27 cellular contexts compared by ENCODE assay signal in the genomic region with DNA sequence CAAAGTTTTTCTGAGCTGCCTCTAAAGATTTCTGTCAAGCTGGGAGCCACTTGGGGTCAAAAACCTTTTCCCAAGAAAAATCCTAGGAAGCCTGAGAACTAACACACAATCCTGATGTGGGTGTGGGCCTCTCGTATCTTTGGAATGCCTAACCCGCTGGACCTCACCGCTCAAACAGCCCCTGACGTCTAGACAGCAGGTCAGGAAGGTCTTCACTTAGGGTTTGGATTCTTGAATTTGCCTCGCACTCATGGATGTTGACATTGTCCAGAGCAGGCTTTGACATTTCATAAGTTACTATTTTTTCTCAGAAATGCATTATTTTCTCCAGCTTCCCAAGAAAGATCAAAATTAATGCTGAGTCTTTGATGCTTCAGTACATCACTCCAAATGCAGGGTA. TPM values are rescaled to one million over a fixed set of nuclear protein-coding genes. Genes with fewer than 3 reads are reported as not detected.
DNase-seq lines count a peak whose midpoint lies in the region; TF ChIP-seq lines count a peak whose summit lies in the region.
"Had no signal": no experiment of that assay in that cellular context is flagged by ENCODE, and none has a peak within 500 bp of the region (broad histone marks: within the 10 kb centered on the region; RNA-seq: fewer than 3 reads in every experiment).

No MANE protein-coding gene starts in this region.

- H3K9me3 Mint-ChIP-seq in HFFc6 (no peaks in the 10 kb centered on the region), Calu3 (ENCODE audit: low read depth, unreplicated experiment) (no peaks in the 10 kb centered on the region)
- H3K9me3 Mint-ChIP-seq: activated CD4-positive, alpha-beta T cell treated with anti-CD3 and anti-CD28 coated beads, Interleukin-2, amount 10 ng/mL, durations not matched to agents 7 days and 5 days; CD4-positive, CD25-positive, alpha-beta regulatory T cell; immature natural killer cell; naive B cell; stimulated activated naive B cell treated with anti-CD40 and anti-IgM and Interleukin-4, amounts not matched to agents 10 μg/mL and 1 μg/mL and 100 μg/mL, for 72 hours had no signal

- no peak overlapping the region for H2AFZ ChIP-seq in smooth muscle cell (ENCODE audit: low read depth)

- H3K4me2 ChIP-seq in smooth muscle cell = peak overlapping the region; percentile 52

- H3K79me2 ChIP-seq in smooth muscle cell (ENCODE audit: low read depth) = peaks cover 42% of the 10 kb centered on the region

- no peak overlapping the region for H3K9ac ChIP-seq in smooth muscle cell (ENCODE audit: low read depth)

- BruUV-seq in Calu3 (replicated peaks; lab: Mats Ljungman, UMichigan) = no TSS peak

- H3K4me1 ChIP-seq in smooth muscle cell (ENCODE audit: low read depth) (peaks cover 44% of the 10 kb centered on the region), esophagus squamous epithelium (peaks cover 13 to 30% (median 15%) of the 10 kb centered on the region in 3 donors)
- H3K4me1 ChIP-seq: testis had no signal

- WGBS in smooth muscle cell (ENCODE audit: low lambda C conversion rate) = 9% methylated on average over 5 of the region's 5 CpGs
- 89 to 93% methylated on average over 5 of the region's 5 CpGs for WGBS in esophagus squamous epithelium, 2 donors

- CTCF ChIA-PET in Calu3 (lab: Charles Lee) = no interaction called here

- H3K27ac Mint-ChIP-seq in HFFc6 (peak overlapping the region; percentile 41), Calu3 (ENCODE audit: unreplicated experiment) (no peak overlapping the region)
- H3K27ac Mint-ChIP-seq: activated CD4-positive, alpha-beta T cell treated with anti-CD3 and anti-CD28 coated beads, Interleukin-2, amount 10 ng/mL, durations not matched to agents 7 days and 5 days; immature natural killer cell; stimulated activated naive B cell treated with anti-CD40 and anti-IgM and Interleukin-4, amounts not matched to agents 10 μg/mL and 1 μg/mL and 100 μg/mL, for 72 hours; T-helper 17 cell had no signal

- TF ChIP-seq CTCF in HFFc6 (IDR thresholded peaks at IDR 0.05) (no peak), smooth muscle cell (IDR thresholded peaks at IDR 0.05; ENCODE audit: borderline replicate concordance, insufficient read depth, poor library complexity, severe bottlenecking) (no peak), esophagus squamous epithelium (IDR thresholded peaks at IDR 0.05) (no peak), Calu3 (IDR thresholded peaks at IDR 0.05; ENCODE audit: unreplicated experiment) (no peak)

- TF ChIP-seq POLR2A in esophagus squamous epithelium (IDR thresholded peaks at IDR 0.05) = no peak

- H3K27ac ChIP-seq in smooth muscle cell (ENCODE audit: low read depth) = peak overlapping the region; percentile 75
- H3K27ac ChIP-seq in esophagus squamous epithelium = no peak overlapping the region
- H3K27ac ChIP-seq: adrenal gland, heart left ventricle, testis had no signal

- H4K20me1 ChIP-seq in smooth muscle cell (ENCODE audit: low read depth) = peaks cover 6% of the 10 kb centered on the region

- H3K36me3 Mint-ChIP-seq in HFFc6 (ENCODE audit: low read depth) (no peaks in the 10 kb centered on the region), Calu3 (ENCODE audit: insufficient read depth, unreplicated experiment) (no peaks in the 10 kb centered on the region)
- H3K36me3 Mint-ChIP-seq: CD4-positive, CD25-positive, alpha-beta regulatory T cell; immature natural killer cell; naive B cell had no signal

- H3K4me1 Mint-ChIP-seq in HFFc6 (ENCODE audit: low read depth) (peaks cover 63% of the 10 kb centered on the region), Calu3 (ENCODE audit: low read depth, unreplicated experiment) (peaks cover 12% of the 10 kb centered on the region)

- no peaks in the 10 kb centered on the region for H3K27me3 ChIP-seq in smooth muscle cell (ENCODE audit: low read depth)
- H3K27me3 ChIP-seq in esophagus squamous epithelium = no peaks in the 10 kb centered on the region
- H3K27me3 ChIP-seq: adrenal gland, heart left ventricle, testis had no signal

- H3K27me3 Mint-ChIP-seq in HFFc6 (ENCODE audit: insufficient read depth) (peaks cover 2% of the 10 kb centered on the region), Calu3 (ENCODE audit: unreplicated experiment) (no peaks in the 10 kb centered on the region)
- H3K27me3 Mint-ChIP-seq: activated CD4-positive, alpha-beta T cell treated with anti-CD3 and anti-CD28 coated beads, Interleukin-2, amount 10 ng/mL, durations not matched to agents 7 days and 5 days; CD4-positive, CD25-positive, alpha-beta regulatory T cell; naive B cell; stimulated activated naive B cell treated with anti-CD40 and anti-IgM and Interleukin-4, amounts not matched to agents 10 μg/mL and 1 μg/mL and 100 μg/mL, for 72 hours; T-helper 17 cell had no signal

- H3K36me3 ChIP-seq in smooth muscle cell (ENCODE audit: low read depth) (no peaks in the 10 kb centered on the region), esophagus squamous epithelium (no peaks in the 10 kb centered on the region)
- H3K36me3 ChIP-seq: adrenal gland, heart left ventricle had no signal

- no peak overlapping the region for H3K4me3 ChIP-seq in smooth muscle cell
- no peak overlapping the region for H3K4me3 ChIP-seq in esophagus squamous epithelium
- H3K4me3 ChIP-seq: adrenal gland, heart left ventricle, lung, testis had no signal

- intact Hi-C loops in esophagus squamous epithelium (cut with DNase I) (no loop called here), head of caudate nucleus (cut with DNase I) (no loop called here), Calu3 (cut with micrococcal nuclease; ENCODE audit: unreplicated experiment) (no loop called here)

- DNase-seq in HFFc6 (no peak), astrocyte of the hippocampus (ENCODE audit: low read depth, low spot score) (peak; percentile 15), kidney tubule cell (ENCODE audit: low spot score) (peak; percentile 29), smooth muscle cell (lab: John Stamatoyannopoulos, UW; ENCODE audit: unreplicated experiment) (no peak), esophagus squamous epithelium (lab: John Stamatoyannopoulos, UW) (no peak), head of caudate nucleus (no peak), activated gamma-delta T cell (lab: John Stamatoyannopoulos, UW) (no peak), Calu3 (no peak)
- DNase-seq: activated CD4-positive, alpha-beta T cell treated with anti-CD3 and anti-CD28 coated beads, Interleukin-2, amount 10 ng/mL, durations not matched to agents 7 days and 5 days; activated CD8-positive, alpha-beta memory T cell treated with anti-CD3 and anti-CD28 coated beads, Interleukin-2, amount 50 U/mL, for 4 hours; activated effector memory CD4-positive, alpha-beta T cell treated with Interleukin-2 at 50 U/mL for 16 hours; adrenal gland; CD4-positive, CD25-positive, alpha-beta regulatory T cell; effector CD4-positive, alpha-beta T cell; heart left ventricle; immature natural killer cell; KBM-7; naive B cell; NCI-H1694 treated with DMSO at 0.1 percent for 48 hours; OCI-M1; posterior cingulate gyrus; SIG-M5; stimulated activated CD4-positive, alpha-beta T cell treated with anti-CD3 and anti-CD28 coated beads, Interleukin-2, amount 100 ng/mL, for 24 hours; stimulated activated naive B cell treated with anti-CD40 and anti-IgM and Interleukin-4, amounts not matched to agents 10 μg/mL and 1 μg/mL and 100 μg/mL, for 72 hours; T-helper 17 cell; testis had no signal

- H3K4me3 Mint-ChIP-seq in HFFc6 (peak overlapping the region; percentile 23; the same call in 1 of the 2 replicates), Calu3 (ENCODE audit: low read depth, unreplicated experiment) (no peak overlapping the region)
- H3K4me3 Mint-ChIP-seq: activated CD4-positive, alpha-beta T cell treated with anti-CD3 and anti-CD28 coated beads, Interleukin-2, amount 10 ng/mL, durations not matched to agents 7 days and 5 days; CD4-positive, CD25-positive, alpha-beta regulatory T cell; immature natural killer cell; naive B cell; stimulated activated naive B cell treated with anti-CD40 and anti-IgM and Interleukin-4, amounts not matched to agents 10 μg/mL and 1 μg/mL and 100 μg/mL, for 72 hours; T-helper 17 cell had no signal

- H3F3A ChIP-seq in smooth muscle cell (ENCODE audit: low read depth) = peaks cover 37% of the 10 kb centered on the region

- H3K9me3 ChIP-seq in smooth muscle cell (replicated peaks; ENCODE audit: low read depth) (no peaks in the 10 kb centered on the region), esophagus squamous epithelium (no peaks in the 10 kb centered on the region)
- H3K9me3 ChIP-seq: adrenal gland, heart left ventricle, testis had no signal

RNA-seq across cellular contexts. Expression of a gene that starts 18.9 kb away (rescaled TPM):
- total RNA-seq in HFFc6 (2021; fragmentation: NEBNext Ultra II Directional; extraction: Animal tissue kit (Norgen Biotek cat#: 25700)) = 10 to 100 TPM; 41.2 to 58.7 (median 44.4) TPM
- total RNA-seq in smooth muscle cell (25.6 and 26.2 TPM in 2 replicates), esophagus squamous epithelium (10 to 100 TPM; 25.5 to 33.0 (median 29.7) TPM), Calu3 (2022) (12.3 and 13.4 TPM in 2 replicates)
- polyA plus RNA-seq in smooth muscle cell = 8.6 and 16.0 TPM in 2 replicates

Comparison
In these comparisons a context has a peak if more than half of its experiments do, and no peak if none do; other contexts are left out.
1. DNase-seq: peak in astrocyte of the hippocampus (single experiment) and kidney tubule cell (single experiment); none in HFFc6 (single experiment), smooth muscle cell (single experiment), esophagus squamous epithelium (single experiment), head of caudate nucleus (0 of 42), activated gamma-delta T cell (single experiment) and Calu3 (single experiment).